Comparison of ENCODE assay signal across 36 cellular contexts in the genomic region with DNA sequence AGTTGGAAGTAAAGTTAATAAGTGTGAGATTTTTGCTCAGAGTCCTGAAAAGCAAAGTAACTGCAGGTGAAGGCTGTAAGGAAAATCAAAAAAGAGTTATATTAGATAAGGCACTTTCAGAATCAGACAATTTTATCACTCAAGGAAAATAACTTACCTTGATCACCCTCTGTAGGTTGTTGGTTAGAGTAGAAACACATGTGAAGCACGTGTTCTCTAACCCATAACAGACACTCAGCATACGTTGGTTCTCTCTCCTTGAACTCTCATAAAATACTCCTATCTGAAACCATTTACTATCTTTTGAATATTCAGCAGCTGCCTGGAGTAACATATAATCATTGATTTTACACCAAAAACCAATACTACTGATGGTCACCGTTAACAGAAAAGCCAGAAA.
DNase-seq lines count a peak whose midpoint lies in the region; ATAC-seq, FAIRE-seq and TF ChIP-seq lines count a peak whose summit lies in the region.
"Had no signal": no experiment of that assay in that cellular context is flagged by ENCODE, and none has a peak within 500 bp of the region (broad histone marks: within the 10 kb centered on the region; RNA-seq: fewer than 3 reads in every experiment).

No MANE protein-coding gene starts in this region.

- DNase-seq in HepG2 (ENCODE audit: low spot score) (no peak), right lobe of liver (no peak), HTR-8/SVneo (ENCODE audit: insufficient read length, low spot score) (no peak), neural crest cell (ENCODE audit: low read depth, low spot score) (no peak), osteoblast (ENCODE audit: insufficient read length, low spot score, missing footprints) (peak; percentile 17), head of caudate nucleus (no peak), neural progenitor cell (ENCODE audit: low spot score) (no peak)
- DNase-seq: 8988T; ACHN; AML-193; BE2C; C1 segment of cervical spinal cord; Caco-2; Calu3; CD4-positive, alpha-beta memory T cell; CD4-positive, alpha-beta T cell; CD4-positive, CD25-positive, alpha-beta regulatory T cell; CD8-positive, alpha-beta memory T cell; CD8-positive, alpha-beta T cell; DMS 273 treated with DMSO at 0.1 percent for 48 hours; DMS153; DMS53; DMS79; DMS79 treated with DMSO at 0.1 percent for 48 hours; DND-41; EL had no signal

- H3K4me2 ChIP-seq in HepG2 (ENCODE audit: low read depth, low read length) (no peak overlapping the region), osteoblast (ENCODE audit: insufficient read depth, low read length) (no peak overlapping the region), neural progenitor cell (no peak overlapping the region)
- H3K4me2 ChIP-seq: A549; BLaER1; BLaER1 treated with 17β-estradiol and CSF1 and Interleukin-3, amounts not matched to agents 10 nM and 100 nM had no signal

- no peak for TF ChIP-seq CTCF in HepG2 (CRISPR knock-in tag; IDR thresholded peaks at IDR 0.05)
- no peak for TF ChIP-seq CTCF in right lobe of liver (IDR thresholded peaks at IDR 0.05)
- no peak for TF ChIP-seq CTCF in neural crest cell (conservative IDR thresholded peaks at IDR 0.05)
- TF ChIP-seq CTCF in osteoblast (IDR thresholded peaks at IDR 0.05; ENCODE audit: extremely low read depth, low read depth, low read length), result no peak
- TF ChIP-seq CTCF in neural progenitor cell (IDR thresholded peaks at IDR 0.05), result no peak

- H3K4me3 ChIP-seq in HepG2 (replicated peaks in 1 of 3; ENCODE audit: insufficient read depth in 1 of 3, low read depth in 2 of 3, low read length in 3 of 3) (no peak overlapping the region), right lobe of liver (no peak overlapping the region), osteoblast (ENCODE audit: insufficient read depth, low read length) (no peak overlapping the region), neural progenitor cell (no peak overlapping the region)
- H3K4me3 ChIP-seq: A549; BLaER1; BLaER1 treated with 17β-estradiol and CSF1 and Interleukin-3, amounts not matched to agents 10 nM and 100 nM had no signal

- TF ChIP-seq EP300 in HepG2 (IDR thresholded peaks at IDR 0.05; ENCODE audit: low read depth in 2 of 2, low read length in 2 of 2), result no peak
- no peak for TF ChIP-seq EP300 in HepG2 (CRISPR knock-in tag; IDR thresholded peaks at IDR 0.05; ENCODE audit: borderline replicate concordance)

- in situ Hi-C loops in HepG2 (cut with HindIII; ENCODE audit: extremely low pct_ligation_motif_present, low pct_unique_long_range_greater_than_20kb), result no loop called here

- H2AFZ ChIP-seq in HepG2 (ENCODE audit: low read length) (no peak overlapping the region), osteoblast (ENCODE audit: low read length) (no peak overlapping the region), neural progenitor cell (replicated peaks) (no peak overlapping the region)

- H3K9me3 Mint-ChIP-seq in neural crest cell, result no peaks in the 10 kb centered on the region
- peaks cover 2% of the 10 kb centered on the region for H3K9me3 Mint-ChIP-seq in neural progenitor cell
- H3K9me3 Mint-ChIP-seq: CD4-positive, alpha-beta T cell had no signal

- no peak for TF ChIP-seq RAD21 in HepG2 (CRISPR knock-in tag; IDR thresholded peaks at IDR 0.05)

- ATAC-seq in HepG2 (no peak), right lobe of liver (no peak), HG02884 (IDR thresholded peaks at IDR 0.05; ENCODE audit: unreplicated experiment) (no peak)
- ATAC-seq: A549; CD8-positive, alpha-beta T cell had no signal

- intact Hi-C loops in HepG2 (cut with micrococcal nuclease; ENCODE audit: unreplicated experiment) (no loop called here), right lobe of liver (cut with DNase I) (no loop called here), head of caudate nucleus (cut with DNase I) (no loop called here)

- H3K4me3 Mint-ChIP-seq in neural crest cell (no peak overlapping the region), neural progenitor cell (no peak overlapping the region)
- H3K4me3 Mint-ChIP-seq: B cell; CD14-positive monocyte; CD4-positive, alpha-beta memory T cell; CD4-positive, alpha-beta T cell; CD4-positive, CD25-positive, alpha-beta regulatory T cell; CD8-positive, alpha-beta memory T cell; CD8-positive, alpha-beta T cell had no signal

- no peaks in the 10 kb centered on the region for H3K36me3 Mint-ChIP-seq in neural crest cell (ENCODE audit: low read depth)
- peaks cover 2% of the 10 kb centered on the region for H3K36me3 Mint-ChIP-seq in neural progenitor cell
- H3K36me3 Mint-ChIP-seq: CD14-positive monocyte; CD4-positive, alpha-beta memory T cell; CD4-positive, CD25-positive, alpha-beta regulatory T cell; CD8-positive, alpha-beta memory T cell; CD8-positive, alpha-beta T cell had no signal

- H3K27me3 Mint-ChIP-seq in neural crest cell (ENCODE audit: low read depth) (no peaks in the 10 kb centered on the region), neural progenitor cell (ENCODE audit: insufficient read depth, low read depth) (no peaks in the 10 kb centered on the region)
- H3K27me3 Mint-ChIP-seq: B cell; CD4-positive, alpha-beta memory T cell; CD4-positive, alpha-beta T cell; CD4-positive, CD25-positive, alpha-beta regulatory T cell; CD8-positive, alpha-beta memory T cell had no signal

- H3K9ac ChIP-seq in HepG2 (ENCODE audit: insufficient read depth, low read depth, low read length) (no peak overlapping the region), neural progenitor cell (no peak overlapping the region)
- H3K9ac ChIP-seq: BLaER1; BLaER1 treated with 17β-estradiol and CSF1 and Interleukin-3, amounts not matched to agents 10 nM and 100 nM had no signal

- POLR2A ChIA-PET in HepG2 (lab: Yijun Ruan, JAX), result no interaction called here

- H3K27me3 ChIP-seq in HepG2 (ENCODE audit: control insufficient read depth in 1 of 2, insufficient read depth in 2 of 2, low read length in 2 of 2) (no peaks in the 10 kb centered on the region), right lobe of liver (no peaks in the 10 kb centered on the region), osteoblast (ENCODE audit: insufficient read depth, low read length) (no peaks in the 10 kb centered on the region), neural progenitor cell (no peaks in the 10 kb centered on the region)
- H3K27me3 ChIP-seq: BE2C; BLaER1; BLaER1 treated with 17β-estradiol and CSF1 and Interleukin-3, amounts not matched to agents 10 nM and 100 nM had no signal

- H3K4me1 Mint-ChIP-seq in neural crest cell (peaks cover 8% of the 10 kb centered on the region), neural progenitor cell (peaks cover 12% of the 10 kb centered on the region)
- H3K4me1 Mint-ChIP-seq: B cell; CD14-positive monocyte; CD4-positive, alpha-beta memory T cell; CD4-positive, CD25-positive, alpha-beta regulatory T cell; CD8-positive, alpha-beta memory T cell had no signal

- no peaks in the 10 kb centered on the region for H3F3A ChIP-seq in neural progenitor cell (ENCODE audit: low read depth)

- no peaks in the 10 kb centered on the region for H3K36me3 ChIP-seq in HepG2 (replicated peaks in 1 of 2; ENCODE audit: control insufficient read depth in 1 of 2, insufficient read depth in 2 of 2, low read length in 2 of 2)
- no peaks in the 10 kb centered on the region for H3K36me3 ChIP-seq in right lobe of liver
- no peaks in the 10 kb centered on the region for H3K36me3 ChIP-seq in osteoblast (ENCODE audit: insufficient read depth, low read length)
- H3K36me3 ChIP-seq in neural progenitor cell, result no peaks in the 10 kb centered on the region
- H3K36me3 ChIP-seq: BE2C; BLaER1; BLaER1 treated with 17β-estradiol and CSF1 and Interleukin-3, amounts not matched to agents 10 nM and 100 nM had no signal

- H3K27ac Mint-ChIP-seq in neural crest cell (ENCODE audit: unreplicated experiment), result peak overlapping the region; percentile 53
- no peak overlapping the region for H3K27ac Mint-ChIP-seq in neural progenitor cell
- H3K27ac Mint-ChIP-seq: B cell; CD14-positive monocyte; CD4-positive, alpha-beta memory T cell; CD4-positive, alpha-beta T cell; CD4-positive, CD25-positive, alpha-beta regulatory T cell; CD8-positive, alpha-beta memory T cell; CD8-positive, alpha-beta T cell had no signal

- H3K4me1 ChIP-seq in HepG2 (ENCODE audit: insufficient read depth, low read length) (peaks cover 5% of the 10 kb centered on the region; the same call in 1 of the 2 replicates), right lobe of liver (no peaks in the 10 kb centered on the region), osteoblast (ENCODE audit: insufficient read depth, low read length) (no peaks in the 10 kb centered on the region), neural progenitor cell (peaks cover 18% of the 10 kb centered on the region)
- H3K4me1 ChIP-seq: BE2C had no signal

- WGBS in HepG2 (ENCODE audit: low lambda C conversion rate), result 2% methylated on average over 3 of the region's 3 CpGs
- 40% methylated on average over 3 of the region's 3 CpGs for WGBS in right lobe of liver (ENCODE audit: insufficient coverage, low coverage, low lambda C conversion rate, missing lambda C conversion rate)

- BruUV-seq in HepG2 (replicated peaks; lab: Mats Ljungman, UMichigan), result no TSS peak

- H4K20me1 ChIP-seq in HepG2 (ENCODE audit: insufficient read depth, low read length) (no peaks in the 10 kb centered on the region), osteoblast (ENCODE audit: insufficient read depth, low read length) (no peaks in the 10 kb centered on the region), neural progenitor cell (ENCODE audit: low read depth) (no peaks in the 10 kb centered on the region)
- H4K20me1 ChIP-seq: BLaER1; BLaER1 treated with 17β-estradiol and CSF1 and Interleukin-3, amounts not matched to agents 10 nM and 100 nM had no signal

- H3K79me2 ChIP-seq in HepG2 (ENCODE audit: insufficient read depth, low read length), result no peaks in the 10 kb centered on the region
- no peaks in the 10 kb centered on the region for H3K79me2 ChIP-seq in osteoblast (ENCODE audit: insufficient read depth, low read length)
- H3K79me2 ChIP-seq in neural progenitor cell (ENCODE audit: low read depth), result no peaks in the 10 kb centered on the region

- H3K9me3 ChIP-seq in HepG2 (ENCODE audit: low read length) (no peaks in the 10 kb centered on the region), right lobe of liver (no peaks in the 10 kb centered on the region), osteoblast (ENCODE audit: low read depth, low read length) (no peaks in the 10 kb centered on the region), neural progenitor cell (ENCODE audit: low read depth) (no peaks in the 10 kb centered on the region)
- H3K9me3 ChIP-seq: A549; BE2C; BLaER1; BLaER1 treated with 17β-estradiol and CSF1 and Interleukin-3, amounts not matched to agents 10 nM and 100 nM had no signal

- H3K27ac ChIP-seq in HepG2 (ENCODE audit: extremely low read length, insufficient read depth, low read length) (no peak overlapping the region), right lobe of liver (no peak overlapping the region), osteoblast (ENCODE audit: low read depth, low read length) (no peak overlapping the region), neural progenitor cell (no peak overlapping the region)
- H3K27ac ChIP-seq: 22Rv1; A549; BLaER1; BLaER1 treated with 17β-estradiol and CSF1 and Interleukin-3, amounts not matched to agents 10 nM and 100 nM; C4-2B had no signal

- TF ChIP-seq POLR2A in HepG2 (IDR thresholded peaks at IDR 0.05; ENCODE audit: insufficient read depth in 1 of 2, low read depth in 2 of 2, low read length in 2 of 2) (no peak), right lobe of liver (IDR thresholded peaks at IDR 0.05) (no peak)

- CTCF ChIA-PET in HepG2 (lab: Yijun Ruan, JAX; ENCODE audit: low intra/inter-chr PET ratio, low total read pairs), result no interaction called here

- no peak for FAIRE-seq in HepG2 (lab: Jason Lieb, UNC)
- FAIRE-seq in HTR-8/SVneo (lab: Jason Lieb, UNC), result peak; percentile 71
- FAIRE-seq: A204.1, A549, D721Med had no signal
